Comparison of ENCODE assay signal across 8 cellular contexts in genomic region chr9:12774861-12775367, GRCh38. TPM values are rescaled to one million over a fixed set of nuclear protein-coding genes. Genes with fewer than 3 reads are reported as not detected.
DNase-seq lines count a peak whose midpoint lies in the region; ATAC-seq and TF ChIP-seq lines count a peak whose summit lies in the region.

Gene LURAP1L, plus strand, starts transcription at chr9:12775020. Its CDS starts 696 bp downstream, at chr9:12775716.

- no peak for DNase-seq in GM12865 (ENCODE audit: low read depth)
- peak; percentile 8 for DNase-seq in NCI-H2227 treated with DMSO at 0.1 percent for 48 hours (lab: John Stamatoyannopoulos, UW)
- DNase-seq in retinal pigment epithelial cell (ENCODE audit: low read depth): peak; percentile 34

- H3K4me3 ChIP-seq in GM12865 (ENCODE audit: low read depth, low read length) (peak within 1 kb of the TSS; percentile 43), iPS-15b (ENCODE audit: low read depth, low read length) (peak within 1 kb of the TSS; percentile 87), retinal pigment epithelial cell (ENCODE audit: low read length) (peak within 1 kb of the TSS; percentile 75)

- H3K27ac Mint-ChIP-seq in brain: peak within 1 kb of the TSS; percentile 83 to 99 (median 93)

- H3K4me1 ChIP-seq in iPS-15b (ENCODE audit: control insufficient read depth, insufficient read depth, low read length): no peaks in the 10 kb centered on the region

- peak within 1 kb of the TSS; percentile 95 to 98 (median 97) for H3K4me3 Mint-ChIP-seq in brain

- ATAC-seq in HG03571 (IDR thresholded peaks at IDR 0.05; ENCODE audit: unreplicated experiment) (no peak), HG03159 (IDR thresholded peaks at IDR 0.05; ENCODE audit: unreplicated experiment) (no peak), HG02840 (IDR thresholded peaks at IDR 0.05; ENCODE audit: low FRiP score, unreplicated experiment) (no peak)

- TF ChIP-seq CTCF in GM12865 (IDR thresholded peaks at IDR 0.05; ENCODE audit: insufficient read depth, low read depth, low read length, missing control alignments) (no peak), brain (conservative IDR thresholded peaks at IDR 0.05) (no peak), retinal pigment epithelial cell (conservative IDR thresholded peaks at IDR 0.05; ENCODE audit: low read depth, low read length) (no peak)

- H3K36me3 ChIP-seq in iPS-15b (ENCODE audit: control insufficient read depth, insufficient read depth, low read length): no peaks in the 10 kb centered on the region

- H3K9me3 Mint-ChIP-seq in brain: no peaks in the 10 kb centered on the region

- peaks cover 21% of the 10 kb centered on the region for H3K27me3 Mint-ChIP-seq in brain

- peaks cover 11% of the 10 kb centered on the region for H3K27me3 ChIP-seq in iPS-15b (ENCODE audit: control insufficient read depth, insufficient read depth, low read length)

- H3K9ac ChIP-seq in iPS-15b (ENCODE audit: low read depth, low read length): peak within 1 kb of the TSS; percentile 51

- no peaks in the 10 kb centered on the region for H3K9me3 ChIP-seq in iPS-15b (ENCODE audit: control insufficient read depth, insufficient read depth, low read length)

- peaks cover 26% of the 10 kb centered on the region for H3K4me1 Mint-ChIP-seq in brain

- H3K36me3 Mint-ChIP-seq in brain: peaks cover 5% of the 10 kb centered on the region

RNA-seq across cellular contexts. Expression of gene LURAP1L, which starts in this region (rescaled TPM):
- polyA plus RNA-seq in brain (ENCODE audit: insufficient read depth, low read depth, low replicate concordance): 2.8 TPM
